11 cellular contexts compared by ENCODE assay signal in the genomic region with DNA sequence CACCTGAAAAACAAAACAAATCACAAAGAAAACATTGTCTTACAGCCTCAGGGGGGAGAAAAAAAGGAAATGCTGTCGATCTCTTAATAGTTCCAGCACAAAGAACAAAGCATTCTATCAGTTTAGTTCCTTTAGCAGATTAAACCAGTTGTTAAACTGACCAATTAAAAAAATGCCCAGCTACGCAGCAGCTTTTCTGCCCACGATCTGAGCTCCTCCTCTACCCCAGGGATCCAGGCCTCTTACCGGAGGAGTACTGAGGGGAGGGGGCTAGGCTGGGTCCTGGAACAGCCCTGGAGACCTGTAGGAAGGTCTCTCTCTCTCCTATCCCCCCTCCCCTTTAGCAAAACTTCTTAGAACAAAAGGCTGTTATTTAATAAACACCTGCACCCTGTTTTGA. TPM values are rescaled to one million over a fixed set of nuclear protein-coding genes. Genes with fewer than 3 reads are reported as not detected.
DNase-seq lines count a peak whose midpoint lies in the region; ATAC-seq and TF ChIP-seq lines count a peak whose summit lies in the region.
"Had no signal": no experiment of that assay in that cellular context is flagged by ENCODE, and none has a peak within 500 bp of the region (broad histone marks: within the 10 kb centered on the region; RNA-seq: fewer than 3 reads in every experiment).

No MANE protein-coding gene starts in this region.

- H3K27me3 ChIP-seq in GM23338 (ENCODE audit: insufficient read depth) (no peaks in the 10 kb centered on the region), iPS-18a (ENCODE audit: control insufficient read depth, insufficient read depth, low read length) (no peaks in the 10 kb centered on the region), prostate gland (replicated peaks; ENCODE audit: insufficient read depth) (no peaks in the 10 kb centered on the region)

- peaks cover 74% of the 10 kb centered on the region for H3K79me2 ChIP-seq in GM23338 (replicated peaks; ENCODE audit: insufficient read depth)

- H3K36me3 Mint-ChIP-seq in GM23338 (ENCODE audit: low read depth), result no peaks in the 10 kb centered on the region; the same call in 2 of the 3 replicates
- H3K36me3 Mint-ChIP-seq in activated naive CD4-positive, alpha-beta T cell treated with anti-CD3 and anti-CD28 coated beads, Interleukin-2, amount 50 U/mL, for 72 hours, result no peaks in the 10 kb centered on the region

- H3K9me3 Mint-ChIP-seq in GM23338, result no peaks in the 10 kb centered on the region
- no peaks in the 10 kb centered on the region for H3K9me3 Mint-ChIP-seq in activated naive CD4-positive, alpha-beta T cell treated with anti-CD3 and anti-CD28 coated beads, Interleukin-2, amount 50 U/mL, for 72 hours
- H3K9me3 Mint-ChIP-seq: T-helper 1 cell treated with Interleukin-12 subunit alpha and Interleukin-12 subunit beta and Interleukin-4 antibody, amounts not matched to agents 30 μg/mL and 1 μg/mL, for 36 hours had no signal

- DNase-seq in GM23338 (ENCODE audit: low spot score), result peak; percentile 68
- peak; percentile 32 for DNase-seq in SW480 (ENCODE audit: low spot score)
- no peak for DNase-seq in prostate gland (ENCODE audit: low spot score)
- no peak for DNase-seq in activated naive CD4-positive, alpha-beta T cell treated with anti-CD3 and anti-CD28 coated beads, Interleukin-2, amount 50 U/mL, for 72 hours (ENCODE audit: low spot score in 2 of 2)
- no peak for DNase-seq in NCI-H2081 treated with DMSO at 0.1 percent for 48 hours (lab: John Stamatoyannopoulos, UW)
- DNase-seq in GM13977 (ENCODE audit: low spot score), result no peak
- DNase-seq: activated CD4-positive, alpha-beta T cell treated with anti-CD3 and anti-CD28 coated beads, Interleukin-2, amount 50 U/mL, for 4 hours; NCI-H1092 treated with DMSO at 0.1 percent for 48 hours had no signal

- TF ChIP-seq CTCF in GM23338 (conservative IDR thresholded peaks at IDR 0.05; ENCODE audit: low read depth in 2 of 2) (no peak), prostate gland (IDR thresholded peaks at IDR 0.05) (no peak), GM13977 (IDR thresholded peaks at IDR 0.05; ENCODE audit: extremely low read depth, insufficient read depth, missing control alignments) (no peak)

- H3K27me3 Mint-ChIP-seq in GM23338 (ENCODE audit: insufficient read depth, low read depth, poor library complexity), result peaks cover 5% of the 10 kb centered on the region

- peaks cover 16% of the 10 kb centered on the region for H3F3A ChIP-seq in GM23338 (replicated peaks; ENCODE audit: low read depth)

- peak overlapping the region; percentile 58 for H3K4me3 Mint-ChIP-seq in GM23338
- H3K4me3 Mint-ChIP-seq: T-helper 1 cell treated with Interleukin-12 subunit alpha and Interleukin-12 subunit beta and Interleukin-4 antibody, amounts not matched to agents 30 μg/mL and 1 μg/mL, for 36 hours had no signal

- H3K36me3 ChIP-seq in GM23338 (ENCODE audit: insufficient read depth) (no peaks in the 10 kb centered on the region), iPS-18a (ENCODE audit: control insufficient read depth, low read depth, low read length) (no peaks in the 10 kb centered on the region), prostate gland (no peaks in the 10 kb centered on the region)

- H3K4me1 Mint-ChIP-seq in GM23338, result peaks cover 62% of the 10 kb centered on the region

- TF ChIP-seq POLR2A in prostate gland (IDR thresholded peaks at IDR 0.05), result no peak

- intact Hi-C loops in prostate gland (cut with DNase I), result no loop called here

- H3K27ac ChIP-seq in GM23338 (ENCODE audit: low read depth) (peak overlapping the region; percentile 93), iPS-18a (ENCODE audit: low read length) (peak overlapping the region; percentile 56), prostate gland (peak overlapping the region; percentile 79 to 80)

- H4K20me1 ChIP-seq in GM23338 (replicated peaks; ENCODE audit: insufficient read depth), result peaks cover 6% of the 10 kb centered on the region

- in situ Hi-C loops in GM13977 (cut with MboI; ENCODE audit: low pct_unique_long_range_greater_than_20kb, low sequenced_read_pairs, unreplicated experiment), result no loop called here

- H3K27ac Mint-ChIP-seq in GM23338, result peak overlapping the region; percentile 92
- H3K27ac Mint-ChIP-seq in activated naive CD4-positive, alpha-beta T cell treated with anti-CD3 and anti-CD28 coated beads, Interleukin-2, amount 50 U/mL, for 72 hours, result no peak overlapping the region
- H3K27ac Mint-ChIP-seq: T-helper 1 cell treated with Interleukin-12 subunit alpha and Interleukin-12 subunit beta and Interleukin-4 antibody, amounts not matched to agents 30 μg/mL and 1 μg/mL, for 36 hours had no signal

- WGBS in prostate gland, result 16% methylated on average over 4 of the region's 4 CpGs

- no peaks in the 10 kb centered on the region for H3K9me2 ChIP-seq in GM23338 (ENCODE audit: insufficient read depth)

- peak overlapping the region; percentile 31 for H3K9ac ChIP-seq in iPS-18a (ENCODE audit: low read length)

- H3K4me3 ChIP-seq in GM23338 (peak overlapping the region; percentile 44), iPS-18a (ENCODE audit: low read length) (peak overlapping the region; percentile 46), prostate gland (no peak overlapping the region)

- peak overlapping the region; percentile 70 for H3K4me2 ChIP-seq in GM23338

- H2AFZ ChIP-seq in GM23338, result no peak overlapping the region

- H3K4me1 ChIP-seq in GM23338 (ENCODE audit: insufficient read depth), result peaks cover 52% of the 10 kb centered on the region
- peaks cover 38% of the 10 kb centered on the region for H3K4me1 ChIP-seq in iPS-18a (ENCODE audit: control insufficient read depth, low read depth, low read length)
- peaks cover 32% of the 10 kb centered on the region for H3K4me1 ChIP-seq in prostate gland (replicated peaks)

- H3K9me3 ChIP-seq in iPS-18a (ENCODE audit: control insufficient read depth, low read depth, low read length) (no peaks in the 10 kb centered on the region), prostate gland (no peaks in the 10 kb centered on the region)

- ATAC-seq in GM23338, result peak; percentile 64
- no peak for ATAC-seq in activated naive CD4-positive, alpha-beta T cell treated with anti-CD3 and anti-CD28 coated beads, Interleukin-2, amount 50 U/mL, for 72 hours
- no peak for ATAC-seq in GM21529 (IDR thresholded peaks at IDR 0.05; ENCODE audit: unreplicated experiment)

TF ChIP-seq in GM23338, 12 proteins besides CTCF, POLR2A, EP300 and RAD21:
- no peak for TF ChIP-seq POLR2AphosphoS5 (IDR thresholded peaks at IDR 0.05; ENCODE audit: low read depth)
- TF ChIP-seq EZH2 (IDR thresholded peaks at IDR 0.05; ENCODE audit: low read depth, unreplicated experiment), result no peak
- TF ChIP-seq NANOG (IDR thresholded peaks at IDR 0.05; ENCODE audit: borderline replicate concordance), result no peak
- TF ChIP-seq ZNF331 (CRISPR knock-in tag; IDR thresholded peaks at IDR 0.05; ENCODE audit: low read depth), result no peak
- TF ChIP-seq EZH2phosphoT487 (IDR thresholded peaks at IDR 0.05; ENCODE audit: unreplicated experiment), result no peak

RNA-seq across cellular contexts. Expression of a gene that starts 13.4 kb away (rescaled TPM):
- total RNA-seq in GM23338 (2014; rRNA removed; shearing (Covaris generic)), result 121 and 147 TPM in 2 replicates
- 46.1 and 52.2 TPM in 2 replicates for polyA plus RNA-seq in GM23338 (2016; fragmentation: Nextera tagmentation; extraction: Ambion mirVana)
- total RNA-seq in prostate gland, result 10 to 100 TPM; 83.3 to 85.2 TPM
- 1 to 10 TPM; 2.9 to 4.7 TPM for total RNA-seq in activated naive CD4-positive, alpha-beta T cell treated with anti-CD3 and anti-CD28 coated beads, Interleukin-2, amount 50 U/mL, for 72 hours

RNA-seq across cellular contexts. Expression of a gene that starts 30.0 kb away (rescaled TPM):
- total RNA-seq in GM23338 (2014; rRNA removed; shearing (Covaris generic)), result 17.4 and 22.4 TPM in 2 replicates
- polyA plus RNA-seq in GM23338 (2016; fragmentation: Nextera tagmentation; extraction: Ambion mirVana), result 14.9 and 16.6 TPM in 2 replicates
- total RNA-seq in prostate gland, result 10 to 100 TPM; 27.3 to 41.2 TPM
- 10 to 100 TPM; 19.9 to 50.1 TPM for total RNA-seq in activated naive CD4-positive, alpha-beta T cell treated with anti-CD3 and anti-CD28 coated beads, Interleukin-2, amount 50 U/mL, for 72 hours

RNA-seq across cellular contexts. Expression of a gene that starts 30.2 kb away (rescaled TPM):
- total RNA-seq in GM23338 (2014; rRNA removed; shearing (Covaris generic)), result 32.3 and 40.4 TPM in 2 replicates
- 127 and 128 TPM in 2 replicates for polyA plus RNA-seq in GM23338 (2016; fragmentation: Nextera tagmentation; extraction: Ambion mirVana)
- 10 to 100 TPM; 19.1 to 52.3 TPM for total RNA-seq in prostate gland
- total RNA-seq in activated naive CD4-positive, alpha-beta T cell treated with anti-CD3 and anti-CD28 coated beads, Interleukin-2, amount 50 U/mL, for 72 hours, result 10 to 100 TPM; 87.4 to 99.8 TPM

RNA-seq across cellular contexts. Expression of a gene that starts 35.8 kb away (rescaled TPM):
- total RNA-seq in GM23338 (2014; rRNA removed; shearing (Covaris generic)), result 9.7 and 13.2 TPM in 2 replicates
- 2.8 and 3.4 TPM in 2 replicates for polyA plus RNA-seq in GM23338 (2016; fragmentation: Nextera tagmentation; extraction: Ambion mirVana)
- total RNA-seq in prostate gland, result 10 to 100 TPM; 18.6 to 30.4 TPM
- 10 to 100 TPM; 13.0 to 21.6 TPM for total RNA-seq in activated naive CD4-positive, alpha-beta T cell treated with anti-CD3 and anti-CD28 coated beads, Interleukin-2, amount 50 U/mL, for 72 hours

Comparison
In these comparisons a context has a peak if more than half of its experiments do, and no peak if none do; other contexts are left out.
1. DNase-seq: peak in GM23338 (single experiment) and SW480 (single experiment); none in prostate gland (single experiment), activated naive CD4-positive, alpha-beta T cell treated with anti-CD3 and anti-CD28 coated beads, Interleukin-2, amount 50 U/mL, for 72 hours (0 of 2), NCI-H2081 treated with DMSO at 0.1 percent for 48 hours (single experiment) and GM13977 (single experiment).
2. H3K4me3 ChIP-seq: peak in GM23338 (single experiment) and iPS-18a (single experiment); none in prostate gland (0 of 2).
3. RNA of a gene that starts 13.4 kb away (total RNA-seq): 121 to 147 TPM in GM23338 and 83.3 to 85.2 TPM in prostate gland; 2.9 to 4.7 TPM in activated naive CD4-positive, alpha-beta T cell treated with anti-CD3 and anti-CD28 coated beads, Interleukin-2, amount 50 U/mL, for 72 hours; every median in the first group is over 10 times any median in the second.
4. Peak in every context shown above with its lines, with median percentiles within 50 percentile points of each other: H3K27ac ChIP-seq.